17 cellular contexts compared by ENCODE assay signal in the genomic region with DNA sequence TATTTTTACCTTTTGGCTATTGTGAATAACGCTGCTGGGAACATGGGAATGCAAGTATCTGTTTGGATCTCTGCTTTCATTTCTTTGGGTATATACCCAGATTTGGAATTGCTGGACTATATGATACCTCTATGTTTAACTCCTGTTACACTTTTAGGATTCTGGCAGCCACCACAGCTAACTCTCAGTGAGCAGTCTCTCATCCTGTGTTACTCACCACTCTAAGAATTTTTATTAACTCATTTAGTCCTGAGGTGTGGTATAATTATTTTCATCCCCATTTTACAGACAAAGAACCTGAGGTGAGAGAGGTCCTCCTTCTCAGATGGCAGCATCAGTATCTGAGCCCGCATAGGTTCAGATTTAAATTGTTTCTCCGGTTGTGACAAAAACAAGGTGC. TPM values are rescaled to one million over a fixed set of nuclear protein-coding genes. Genes with fewer than 3 reads are reported as not detected.
DNase-seq lines count a peak whose midpoint lies in the region; ATAC-seq and TF ChIP-seq lines count a peak whose summit lies in the region.
"Had no signal": no experiment of that assay in that cellular context is flagged by ENCODE, and none has a peak within 500 bp of the region (broad histone marks: within the 10 kb centered on the region; RNA-seq: fewer than 3 reads in every experiment).

No MANE protein-coding gene starts in this region.

- TF ChIP-seq CTCF in colonic mucosa (IDR thresholded peaks at IDR 0.05) (no peak), suprapubic skin (IDR thresholded peaks at IDR 0.05) (no peak)

- H3K4me3 ChIP-seq in HUES48 (ENCODE audit: low read depth, low read length) (no peak overlapping the region), colonic mucosa (no peak overlapping the region), mesenchymal stem cell (ENCODE audit: insufficient read depth in 1 of 2, low read depth in 1 of 2, low read length in 2 of 2) (no peak overlapping the region), suprapubic skin (no peak overlapping the region)
- H3K4me3 ChIP-seq: K562, left lung had no signal

- no peak overlapping the region for H2BK5ac ChIP-seq in mesenchymal stem cell (ENCODE audit: low read depth, low read length, poor library complexity, severe bottlenecking)

- H3K4ac ChIP-seq in mesenchymal stem cell (ENCODE audit: low read depth in 1 of 2, low read length in 2 of 2) = no peak overlapping the region

- no peaks in the 10 kb centered on the region for H3K27me3 ChIP-seq in HUES48 (ENCODE audit: control insufficient read depth, insufficient read depth, low read length)
- no peaks in the 10 kb centered on the region for H3K27me3 ChIP-seq in colonic mucosa
- H3K27me3 ChIP-seq in mesenchymal stem cell (ENCODE audit: control insufficient read depth in 1 of 2, insufficient read depth in 1 of 2, low read length in 2 of 2) = peaks cover 0 to 9% of the 10 kb centered on the region in 2 experiments
- H3K27me3 ChIP-seq in suprapubic skin = no peaks in the 10 kb centered on the region
- H3K27me3 ChIP-seq: left lung had no signal

- H3K9me3 ChIP-seq in HUES48 (ENCODE audit: control insufficient read depth, insufficient read depth, low read length) (no peaks in the 10 kb centered on the region), colonic mucosa (no peaks in the 10 kb centered on the region), mesenchymal stem cell (ENCODE audit: control insufficient read depth, low read length) (no peaks in the 10 kb centered on the region), suprapubic skin (no peaks in the 10 kb centered on the region)
- H3K9me3 ChIP-seq: left lung had no signal

- H4K8ac ChIP-seq in mesenchymal stem cell (ENCODE audit: low read length) = peak overlapping the region; percentile 5

- H3K9ac ChIP-seq in HUES48 (ENCODE audit: low read depth, low read length) (no peak overlapping the region), colonic mucosa (ENCODE audit: low read depth in 2 of 2, low read length in 2 of 2) (no peak overlapping the region), mesenchymal stem cell (ENCODE audit: low read length) (peak overlapping the region; percentile 63)

- peaks cover 2% of the 10 kb centered on the region for H3K79me1 ChIP-seq in mesenchymal stem cell (replicated peaks; ENCODE audit: low read length, poor library complexity, severe bottlenecking)

- intact Hi-C loops in colonic mucosa (cut with DNase I) = no loop called here

- no peak for TF ChIP-seq EP300 in suprapubic skin (IDR thresholded peaks at IDR 0.05)

- no peak overlapping the region for H3K14ac ChIP-seq in mesenchymal stem cell (ENCODE audit: low read length in 2 of 2)

- no peak overlapping the region for H2BK120ac ChIP-seq in mesenchymal stem cell (ENCODE audit: low read depth, low read length)

- H3K23ac ChIP-seq in mesenchymal stem cell (ENCODE audit: low read length in 2 of 2) = no peak overlapping the region

- H3K4me1 ChIP-seq in HUES48 (ENCODE audit: control insufficient read depth, insufficient read depth, low read length) = peaks cover 23% of the 10 kb centered on the region
- H3K4me1 ChIP-seq in colonic mucosa = peaks cover 5% of the 10 kb centered on the region
- H3K4me1 ChIP-seq in mesenchymal stem cell (ENCODE audit: control insufficient read depth, insufficient read depth, low read depth, low read length) = peaks cover 12% of the 10 kb centered on the region
- peaks cover 53% of the 10 kb centered on the region for H3K4me1 ChIP-seq in suprapubic skin

- H3K4me2 ChIP-seq in mesenchymal stem cell (ENCODE audit: low read length, poor library complexity, severe bottlenecking) = no peak overlapping the region

- no peak overlapping the region for H2AFZ ChIP-seq in mesenchymal stem cell (ENCODE audit: low read depth, low read length)

- H2BK12ac ChIP-seq in mesenchymal stem cell (ENCODE audit: low read length in 2 of 2) = no peak overlapping the region

- no peak overlapping the region for H4K91ac ChIP-seq in mesenchymal stem cell (ENCODE audit: low read length)

- no peak for TF ChIP-seq POLR2A in suprapubic skin (IDR thresholded peaks at IDR 0.05)

- ATAC-seq in GM18517 (IDR thresholded peaks at IDR 0.05; ENCODE audit: unreplicated experiment) = no peak
- no peak for ATAC-seq in GM19351 (IDR thresholded peaks at IDR 0.05; ENCODE audit: unreplicated experiment)
- ATAC-seq: K562 had no signal

- H3K18ac ChIP-seq in mesenchymal stem cell (ENCODE audit: low read depth in 1 of 2, low read length in 2 of 2) = no peak overlapping the region

- H2AK5ac ChIP-seq in mesenchymal stem cell (ENCODE audit: low read length, severe bottlenecking) = no peak overlapping the region

- H3K36me3 ChIP-seq in HUES48 (ENCODE audit: control insufficient read depth, insufficient read depth, low read length) (no peaks in the 10 kb centered on the region), colonic mucosa (no peaks in the 10 kb centered on the region), mesenchymal stem cell (ENCODE audit: control insufficient read depth in 1 of 2, insufficient read depth in 2 of 2, low read depth in 1 of 2, low read length in 2 of 2) (no peaks in the 10 kb centered on the region), suprapubic skin (no peaks in the 10 kb centered on the region)
- H3K36me3 ChIP-seq: left lung had no signal

- H3K27ac ChIP-seq in HUES48 (ENCODE audit: low read depth, low read length) (peak overlapping the region; percentile 54), colonic mucosa (peak overlapping the region; percentile 9), mesenchymal stem cell (ENCODE audit: low read length, poor library complexity, severe bottlenecking) (no peak overlapping the region), suprapubic skin (peak overlapping the region; percentile 77)

- no peak for DNase-seq in colonic mucosa
- DNase-seq in mesenchymal stem cell = no peak
- DNase-seq in suprapubic skin (ENCODE audit: low spot score in 2 of 2) = no peak
- DNase-seq in middle frontal gyrus (ENCODE audit: extremely low spot score, low spot score) = no peak
- no peak for DNase-seq in germinal center (ENCODE audit: low spot score)
- DNase-seq: activated CD4-positive, alpha-beta memory T cell treated with anti-CD3 and anti-CD28 coated beads, Interleukin-2, amount 10 ng/mL, durations not matched to agents 7 days and 5 days; effector memory CD4-positive, alpha-beta T cell; NCI-H1048; NCI-H2171; stimulated activated CD4-positive, alpha-beta T cell treated with anti-CD3 and anti-CD28 coated beads, Interleukin-15, amount 100 ng/mL, for 24 hours had no signal

- no peak overlapping the region for H2BK15ac ChIP-seq in mesenchymal stem cell (ENCODE audit: low read depth, poor library complexity, severe bottlenecking)

- WGBS in mesenchymal stem cell = 87% methylated on average over 3 of the region's 3 CpGs
- 91% methylated on average over 3 of the region's 3 CpGs for WGBS in suprapubic skin

RNA-seq across cellular contexts. Expression of a gene that starts 1.1 kb away (rescaled TPM):
- under 1 TPM in 1 of 2 donors, not detected in 1; 0.27 TPM for total RNA-seq in colonic mucosa
- not detected for polyA plus RNA-seq in mesenchymal stem cell (2013, experiment 1 of 2)
- 0.03 TPM for polyA plus RNA-seq in mesenchymal stem cell (2013, experiment 2 of 2)
- not detected for total RNA-seq in suprapubic skin
- total RNA-seq: activated CD4-positive, alpha-beta memory T cell treated with anti-CD3 and anti-CD28 coated beads, Interleukin-2, amount 10 ng/mL, durations not matched to agents 7 days and 5 days; cardiac septum; K562; RPMI7951 had no signal
- polyA plus RNA-seq: K562 had no signal
